In genomic region chr2:24970483-24971299, GRCh38 we compare ENCODE assay signal across 8 cellular contexts. TPM values are rescaled to one million over a fixed set of nuclear protein-coding genes. Genes with fewer than 3 reads are reported as not detected.
DNase-seq lines count a peak whose midpoint lies in the region; ATAC-seq and TF ChIP-seq lines count a peak whose summit lies in the region.

No MANE protein-coding gene starts in this region.

- no peak for ATAC-seq in HG03025 (IDR thresholded peaks at IDR 0.05; ENCODE audit: low FRiP score, unreplicated experiment)

- peaks cover 17% of the 10 kb centered on the region for H3K4me1 Mint-ChIP-seq in osteocyte (ENCODE audit: unreplicated experiment)

- WGBS in esophagus, 2 donors = 51% methylated on average over 30 of the region's 30 CpGs

- H3K9ac ChIP-seq in SK-N-MC (ENCODE audit: insufficient read length) = peak overlapping the region; percentile 97

- H3K9me3 Mint-ChIP-seq in osteocyte (ENCODE audit: unreplicated experiment) = no peaks in the 10 kb centered on the region

- TF ChIP-seq CTCF in osteocyte (IDR thresholded peaks at IDR 0.05) = no peak

- H3K27me3 Mint-ChIP-seq in osteocyte (ENCODE audit: unreplicated experiment) = no peaks in the 10 kb centered on the region

- peak overlapping the region; percentile 99 for H3K4me3 Mint-ChIP-seq in osteocyte (ENCODE audit: unreplicated experiment)

- DNase-seq in NCI-H82 (lab: John Stamatoyannopoulos, UW) (peak; percentile 53), NCI-H82 treated with DMSO at 0.1 percent for 48 hours (lab: John Stamatoyannopoulos, UW; ENCODE audit: unreplicated experiment) (no peak), SK-N-MC (ENCODE audit: low read depth, low spot score) (no peak), osteocyte (ENCODE audit: extremely low spot score, unreplicated experiment) (no peak), hepatic stellate cell (ENCODE audit: low spot score) (no peak), epidermal melanocyte (ENCODE audit: insufficient read length, low spot score) (no peak)

- H3K36me3 Mint-ChIP-seq in osteocyte (ENCODE audit: unreplicated experiment) = peaks cover 9% of the 10 kb centered on the region

- H3K4me1 ChIP-seq in esophagus (ENCODE audit: control insufficient read depth in 2 of 2, insufficient read depth in 2 of 2, low read length in 1 of 2) = peaks cover 0 to 2% of the 10 kb centered on the region in 2 donors

- H3K27ac ChIP-seq in SK-N-MC (peak overlapping the region; percentile 88; the same call in 1 of the 2 replicates), esophagus (ENCODE audit: low read depth in 2 of 2, low read length in 1 of 2) (peak overlapping the region; percentile 98)

- H3K9me3 ChIP-seq in SK-N-MC (ENCODE audit: low read depth, low read length) (no peaks in the 10 kb centered on the region), esophagus (ENCODE audit: control insufficient read depth in 2 of 2, insufficient read depth in 1 of 2, low read depth in 1 of 2, low read length in 1 of 2) (no peaks in the 10 kb centered on the region)

- H3K36me3 ChIP-seq in SK-N-MC (ENCODE audit: insufficient read depth, low read length) = peaks cover 10% of the 10 kb centered on the region; the same call in 1 of the 2 replicates
- peaks cover 0 to 3% of the 10 kb centered on the region in 2 donors for H3K36me3 ChIP-seq in esophagus (ENCODE audit: control insufficient read depth in 2 of 2, insufficient read depth in 2 of 2, low read length in 1 of 2)

- H3K27ac Mint-ChIP-seq in osteocyte (ENCODE audit: unreplicated experiment) = peak overlapping the region; percentile 100

- no peaks in the 10 kb centered on the region for H3K27me3 ChIP-seq in esophagus (ENCODE audit: control insufficient read depth in 1 of 2, insufficient read depth in 2 of 2, low read length in 2 of 2)

- H3K4me3 ChIP-seq in SK-N-MC (peak overlapping the region; percentile 91), esophagus (ENCODE audit: low read depth in 1 of 2, low read length in 2 of 2) (peak overlapping the region; percentile 64 to 91)

RNA-seq across cellular contexts. Expression of gene DNAJC27, which starts 1.1 kb away (rescaled TPM):
- 1 to 10 TPM; 1.4 TPM for polyA plus RNA-seq in esophagus
- total RNA-seq in osteocyte = 7.0 and 7.3 TPM in 2 replicates

RNA-seq across cellular contexts. Expression of gene ADCY3, which starts 50.7 kb away (rescaled TPM):
- 10 to 100 TPM; 15.2 to 32.0 TPM for polyA plus RNA-seq in esophagus
- total RNA-seq in osteocyte = 99.9 and 118 TPM in 2 replicates
